21 cellular contexts compared by ENCODE assay signal in genomic region chr12:110885152-110885840, GRCh38. TPM values are rescaled to one million over a fixed set of nuclear protein-coding genes. Genes with fewer than 3 reads are reported as not detected.
DNase-seq lines count a peak whose midpoint lies in the region; ATAC-seq, FAIRE-seq and TF ChIP-seq lines count a peak whose summit lies in the region.
"Had no signal": no experiment of that assay in that cellular context is flagged by ENCODE, and none has a peak within 500 bp of the region (broad histone marks: within the 10 kb centered on the region; RNA-seq: fewer than 3 reads in every experiment).

No MANE protein-coding gene starts in this region.

- no peaks in the 10 kb centered on the region for H3K27me3 ChIP-seq in heart left ventricle
- peaks cover 3 to 11% of the 10 kb centered on the region in 2 experiments; a peak in 3 of 5 replicates for H3K27me3 ChIP-seq in K562 (ENCODE audit: control insufficient read depth in 2 of 2, insufficient read depth in 2 of 2, low read length in 2 of 2)
- H3K27me3 ChIP-seq in neuronal stem cell (ENCODE audit: control insufficient read depth in 3 of 3, insufficient read depth in 3 of 3, low read depth in 1 of 3, low read length in 3 of 3), result peaks cover 0 to 4% (median 0%) of the 10 kb centered on the region in 3 experiments
- no peaks in the 10 kb centered on the region for H3K27me3 ChIP-seq in uterus

- no peak overlapping the region for H3K4me3 ChIP-seq in heart left ventricle
- no peak overlapping the region for H3K4me3 ChIP-seq in K562
- H3K4me3 ChIP-seq in neuronal stem cell (ENCODE audit: low read length in 2 of 2), result no peak overlapping the region
- H3K4me3 ChIP-seq in uterus, result no peak overlapping the region

- H3K4me1 Mint-ChIP-seq in activated CD4-positive, alpha-beta T cell treated with anti-CD3 and anti-CD28 coated beads, Interleukin-2, amount 10 ng/mL, durations not matched to agents 7 days and 5 days, result peaks cover 6% of the 10 kb centered on the region

- intact Hi-C loops in Right ventricle myocardium superior (cut with DNase I), result loop anchor here (10.0 kb wide), 1 partner anchor 430 kb away; the partner anchor contains the start of gene ARPC3
- intact Hi-C loops in heart left ventricle (cut with DNase I), result loop anchor here (5.0 to 10.0 kb wide), 17 partner anchors 38 to 433 kb away; partner anchors contain the start of genes TCTN1 (in 6 of the 10), ARPC3 (in 4 of the 10), PPP1CC (in 2 of the 10) and CCDC63 (in 1 of the 10)
- intact Hi-C loops in K562 (cut with micrococcal nuclease), result loop anchor here (5.0 to 10.0 kb wide), 5 partner anchors 58 to 433 kb away; partner anchors contain the start of gene ARPC3
- intact Hi-C loops in uterus (cut with DNase I; ENCODE audit: low total_unique reads), result no loop called here

- H3K4me1 ChIP-seq in heart left ventricle (peaks cover 0 to 10% (median 0%) of the 10 kb centered on the region in 12 donors), K562 (replicated peaks in 1 of 2; ENCODE audit: control insufficient read depth in 2 of 2, insufficient read depth in 2 of 2, low read length in 2 of 2) (no peaks in the 10 kb centered on the region), neuronal stem cell (ENCODE audit: control insufficient read depth in 2 of 2, insufficient read depth in 1 of 2, low read depth in 1 of 2, low read length in 2 of 2) (peaks cover 0 to 2% of the 10 kb centered on the region in 2 donors), uterus (no peaks in the 10 kb centered on the region)

- no peak overlapping the region for H3K14ac ChIP-seq in neuronal stem cell (ENCODE audit: low read length)

- H3K23ac ChIP-seq in neuronal stem cell (ENCODE audit: low read depth, low read length, poor library complexity), result no peak overlapping the region

- no peak for TF ChIP-seq CTCF in heart left ventricle (IDR thresholded peaks at IDR 0.05)
- no peak for TF ChIP-seq CTCF in K562 (IDR thresholded peaks at IDR 0.05 in 2 of 3, conservative IDR thresholded peaks at IDR 0.05 in 1 of 3; ENCODE audit: insufficient read depth in 2 of 3, low read depth in 1 of 3, low read length in 3 of 3)
- no peak for TF ChIP-seq CTCF in uterus (IDR thresholded peaks at IDR 0.05)

- no peak overlapping the region for H3K27ac Mint-ChIP-seq in activated CD4-positive, alpha-beta T cell treated with anti-CD3 and anti-CD28 coated beads, Interleukin-2, amount 10 ng/mL, durations not matched to agents 7 days and 5 days
- H3K27ac Mint-ChIP-seq: CD4-positive, CD25-positive, alpha-beta regulatory T cell; IgD-negative memory B cell had no signal

- no peak for TF ChIP-seq EP300 in K562 (IDR thresholded peaks at IDR 0.05; ENCODE audit: low read length)

- TF ChIP-seq RAD21 in K562 (CRISPR knock-in tag; conservative IDR thresholded peaks at IDR 0.05 in 1 of 2, IDR thresholded peaks at IDR 0.05 in 1 of 2), result no peak

- H2AK5ac ChIP-seq in neuronal stem cell (ENCODE audit: low read depth, low read length), result no peak overlapping the region

- H3K9me3 Mint-ChIP-seq in activated CD4-positive, alpha-beta T cell treated with anti-CD3 and anti-CD28 coated beads, Interleukin-2, amount 10 ng/mL, durations not matched to agents 7 days and 5 days, result no peaks in the 10 kb centered on the region
- H3K9me3 Mint-ChIP-seq: CD4-positive, CD25-positive, alpha-beta regulatory T cell had no signal

- POLR2A ChIA-PET in K562 (lab: Yijun Ruan, JAX), result interaction anchor here (0.6 to 0.7 kb wide), 2 partner anchors 119 to 341 kb away, joined by 3 read pairs; no protein-coding TSS in a partner anchor
- POLR2A ChIA-PET in activated CD4-positive, alpha-beta T cell treated with anti-CD3 and anti-CD28 coated beads, Interleukin-2, amount 10 ng/mL, durations not matched to agents 7 days and 5 days (lab: Charles Lee), result no interaction called here

- CTCF ChIA-PET in K562 (lab: Yijun Ruan, JAX; ENCODE audit: low intra/inter-chr PET ratio), result interaction anchor here (0.6 kb wide), 1 partner anchor 191 kb away, joined by 3 read pairs; no protein-coding TSS in a partner anchor
- CTCF ChIA-PET in activated CD4-positive, alpha-beta T cell treated with anti-CD3 and anti-CD28 coated beads, Interleukin-2, amount 10 ng/mL, durations not matched to agents 7 days and 5 days (lab: Charles Lee), result no interaction called here

- DNase-seq in Right ventricle myocardium superior (no peak), heart left ventricle (no peak), NCI-H2171 (lab: John Stamatoyannopoulos, UW) (peak; percentile 21), K562 (ENCODE audit: extremely low read depth in 1 of 4, low spot score in 3 of 4) (no peak), neuronal stem cell (ENCODE audit: low spot score) (peak; percentile 49), COLO668 (lab: John Stamatoyannopoulos, UW; ENCODE audit: unreplicated experiment) (no peak), uterus (no peak)
- DNase-seq in activated CD4-positive, alpha-beta T cell treated with anti-CD3 and anti-CD28 coated beads, Interleukin-2, amount 10 ng/mL, durations not matched to agents 7 days and 5 days, result no peak
- DNase-seq: AML-193; CD4-positive, CD25-positive, alpha-beta regulatory T cell; DND-41; GDM1; GOT3; MV-4-11; NCI-H187 treated with DMSO at 0.1 percent for 48 hours; NCI-H510A treated with DMSO at 0.1 percent for 48 hours; SIG-M5 had no signal

- TF ChIP-seq POLR2A in heart left ventricle (IDR thresholded peaks at IDR 0.05) (no peak), K562 (conservative IDR thresholded peaks at IDR 0.05) (no peak), uterus (IDR thresholded peaks at IDR 0.05) (no peak)

- H3K9me3 ChIP-seq in heart left ventricle, result no peaks in the 10 kb centered on the region
- no peaks in the 10 kb centered on the region for H3K9me3 ChIP-seq in K562 (replicated peaks; ENCODE audit: control insufficient read depth, insufficient read depth, low read depth, low read length)
- no peaks in the 10 kb centered on the region for H3K9me3 ChIP-seq in neuronal stem cell (replicated peaks in 1 of 2; ENCODE audit: control insufficient read depth in 2 of 2, insufficient read depth in 1 of 2, low read depth in 1 of 2, low read length in 2 of 2)
- H3K9me3 ChIP-seq in uterus, result no peaks in the 10 kb centered on the region

- FAIRE-seq in K562 (lab: Jason Lieb, UNC), result no peak
- FAIRE-seq: GM12892, RCC 7860 had no signal

- no TSS peak for BruUV-seq in K562 (replicated peaks; lab: Mats Ljungman, UMichigan)

- no peaks in the 10 kb centered on the region for H4K20me1 ChIP-seq in K562 (replicated peaks; ENCODE audit: control insufficient read depth, insufficient read depth, low read length)

- no peak overlapping the region for H3K4me3 Mint-ChIP-seq in activated CD4-positive, alpha-beta T cell treated with anti-CD3 and anti-CD28 coated beads, Interleukin-2, amount 10 ng/mL, durations not matched to agents 7 days and 5 days

- H2BK120ac ChIP-seq in neuronal stem cell (ENCODE audit: low read depth, low read length), result no peak overlapping the region

- H3K36me3 Mint-ChIP-seq in activated CD4-positive, alpha-beta T cell treated with anti-CD3 and anti-CD28 coated beads, Interleukin-2, amount 10 ng/mL, durations not matched to agents 7 days and 5 days (ENCODE audit: low read depth), result no peaks in the 10 kb centered on the region
- H3K36me3 Mint-ChIP-seq: CD4-positive, CD25-positive, alpha-beta regulatory T cell; IgD-negative memory B cell had no signal

- no peaks in the 10 kb centered on the region for H3K79me2 ChIP-seq in K562 (ENCODE audit: control insufficient read depth, insufficient read depth, low read length)

- H2BK15ac ChIP-seq in neuronal stem cell (ENCODE audit: low read length), result no peak overlapping the region

- H2BK5ac ChIP-seq in neuronal stem cell (ENCODE audit: low read length), result no peak overlapping the region

- no peak overlapping the region for H2AFZ ChIP-seq in K562 (ENCODE audit: low read depth, low read length)
- peak overlapping the region; percentile 61 for H2AFZ ChIP-seq in neuronal stem cell (ENCODE audit: low read length)

- no peak overlapping the region for H4K91ac ChIP-seq in neuronal stem cell (ENCODE audit: low read depth, low read length, poor library complexity)

- no peak overlapping the region for H3K4me2 ChIP-seq in K562 (ENCODE audit: insufficient read depth, low read length)
- no peak overlapping the region for H3K4me2 ChIP-seq in neuronal stem cell (ENCODE audit: insufficient read depth, low read length, poor library complexity, severe bottlenecking)

- H3K79me1 ChIP-seq in neuronal stem cell (ENCODE audit: low read depth, low read length), result no peaks in the 10 kb centered on the region

- H3K18ac ChIP-seq in neuronal stem cell (ENCODE audit: low read length), result no peak overlapping the region

- no peak overlapping the region for H4K8ac ChIP-seq in neuronal stem cell (ENCODE audit: low read depth, low read length)

- H2BK12ac ChIP-seq in neuronal stem cell (ENCODE audit: low read length), result no peak overlapping the region

- H3K36me3 ChIP-seq in heart left ventricle, result no peaks in the 10 kb centered on the region
- H3K36me3 ChIP-seq in K562 (ENCODE audit: control insufficient read depth, insufficient read depth, low read length), result no peaks in the 10 kb centered on the region
- no peaks in the 10 kb centered on the region for H3K36me3 ChIP-seq in neuronal stem cell (replicated peaks in 1 of 2; ENCODE audit: control insufficient read depth in 2 of 2, insufficient read depth in 2 of 2, low read length in 2 of 2)
- no peaks in the 10 kb centered on the region for H3K36me3 ChIP-seq in uterus

- H3K27me3 Mint-ChIP-seq in activated CD4-positive, alpha-beta T cell treated with anti-CD3 and anti-CD28 coated beads, Interleukin-2, amount 10 ng/mL, durations not matched to agents 7 days and 5 days, result peaks cover 6% of the 10 kb centered on the region
- H3K27me3 Mint-ChIP-seq: IgD-negative memory B cell had no signal

- ATAC-seq in Right ventricle myocardium superior (ENCODE audit: poor library complexity) (peak; percentile 28), heart left ventricle (no peak), K562 (no peak)

- H3K27ac ChIP-seq in heart left ventricle (peak overlapping the region in 1 of 12 donors; percentile 11), K562 (ENCODE audit: extremely low read depth, low read depth, low read length) (no peak overlapping the region), neuronal stem cell (replicated peaks; ENCODE audit: low read length) (peak overlapping the region; percentile 37), uterus (no peak overlapping the region)

- 55 to 62% (median 58%) methylated on average over 6 of the region's 6 CpGs for WGBS in heart left ventricle, 4 donors
- WGBS in K562 (ENCODE audit: insufficient coverage, low coverage, missing lambda C conversion rate), result under 1% methylated on average over 6 of the region's 6 CpGs
- no CpG with 5 or more reads among the region's 6 CpGs for WGBS in neuronal stem cell (ENCODE audit: extremely low coverage in 2 of 2, insufficient read length in 2 of 2, insufficient replicate concordance in 1 of 2), 2 donors

- H3K4ac ChIP-seq in neuronal stem cell (ENCODE audit: low read length), result no peak overlapping the region

- H3K9ac ChIP-seq in K562 (ENCODE audit: insufficient read depth in 1 of 2, low read depth in 2 of 2, low read length in 2 of 2) (no peak overlapping the region), neuronal stem cell (ENCODE audit: low read depth, low read length, poor library complexity) (no peak overlapping the region)

- in situ Hi-C loops in K562 (cut with MboI), result no loop called here

- H3K9me1 ChIP-seq in K562 (ENCODE audit: control insufficient read depth, insufficient read depth, low read length), result no peaks in the 10 kb centered on the region

RNA-seq across cellular contexts. Expression of gene MYL2, which starts 35.1 kb away (rescaled TPM):
- 13,587 TPM for total RNA-seq in Right ventricle myocardium superior
- total RNA-seq in heart left ventricle, result over 10,000 TPM in 8 of 9 donors, 1,000 to 10,000 TPM in 1; 9,599 to 55,783 (median 27,750) TPM
- over 10,000 TPM; 13,945 to 25,284 TPM for polyA plus RNA-seq in heart left ventricle
- not detected in 2 replicates for total RNA-seq in K562 (2011; cell fraction: chromatin; rRNA removed; ENCODE audit: low replicate concordance)
- not detected in 2 replicates for total RNA-seq in K562 (2011; cell fraction: nucleolus; rRNA removed)
- not detected in 2 replicates for total RNA-seq in K562 (2011; cell fraction: nucleoplasm; rRNA removed)
- total RNA-seq in K562 (2014; rRNA removed), result not detected in 2 replicates
- not detected in 2 replicates for total RNA-seq in K562 (2014; rRNA removed; fragmentation: Illumina TruSeq; extraction: Trizol)
- total RNA-seq in K562 (2015; rRNA removed; fragmentation: Illumina TruSeq; extraction: Trizol), result not detected in 2 replicates
- total RNA-seq in K562 (2021), result not detected in 2 replicates
- polyA plus RNA-seq in K562 (2011; rRNA removed), result not detected in 2 replicates
- polyA plus RNA-seq in K562 (2011; cell fraction: cytosol; rRNA removed), result not detected in 2 replicates
- not detected in 2 replicates for polyA plus RNA-seq in K562 (2011; cell fraction: nucleus; rRNA removed)
- polyA plus RNA-seq in K562 (2012), result not detected in 2 replicates
- not detected in 2 replicates for polyA plus RNA-seq in K562 (2014; fragmentation: Illumina TruSeq; extraction: Trizol)
- polyA plus RNA-seq in K562 (2014; fragmentation: Nextera tagmentation; extraction: Ambion mirVana), result not detected
- polyA plus RNA-seq in K562 (2014; rRNA removed), result not detected in 2 replicates
- not detected in 2 replicates for polyA minus RNA-seq in K562 (2011; rRNA and poly(A)+ RNA removed)
- not detected in 2 replicates for polyA minus RNA-seq in K562 (2011; cell fraction: cytosol; rRNA and poly(A)+ RNA removed)
- polyA minus RNA-seq in K562 (2011; cell fraction: nucleus; rRNA and poly(A)+ RNA removed), result not detected in 2 replicates
- not detected for polyA plus RNA-seq in neuronal stem cell (2013, experiment 1 of 2)
- not detected for polyA plus RNA-seq in neuronal stem cell (2013, experiment 2 of 2)
- 1 to 10 TPM in 1 of 4 donors, not detected in 3; 2.7 TPM for total RNA-seq in uterus
- total RNA-seq in activated CD4-positive, alpha-beta T cell treated with anti-CD3 and anti-CD28 coated beads, Interleukin-2, amount 10 ng/mL, durations not matched to agents 7 days and 5 days, result not detected
- total RNA-seq: CD4-positive, CD25-positive, alpha-beta regulatory T cell; HT1080 had no signal
- polyA plus RNA-seq: CD4-positive, CD25-positive, alpha-beta regulatory T cell had no signal

RNA-seq across cellular contexts. Expression of gene CCDC63, which starts 38.5 kb away (rescaled TPM):
- not detected for total RNA-seq in Right ventricle myocardium superior
- total RNA-seq in heart left ventricle, result not detected
- polyA plus RNA-seq in heart left ventricle, result not detected
- not detected in 2 replicates for total RNA-seq in K562 (2011; cell fraction: chromatin; rRNA removed; ENCODE audit: low replicate concordance)
- not detected in 2 replicates for total RNA-seq in K562 (2011; cell fraction: nucleolus; rRNA removed)
- not detected in 2 replicates for total RNA-seq in K562 (2011; cell fraction: nucleoplasm; rRNA removed)
- total RNA-seq in K562 (2014; rRNA removed), result not detected in 2 replicates
- not detected in 2 replicates for total RNA-seq in K562 (2014; rRNA removed; fragmentation: Illumina TruSeq; extraction: Trizol)
- not detected in 2 replicates for total RNA-seq in K562 (2015; rRNA removed; fragmentation: Illumina TruSeq; extraction: Trizol)
- not detected in 2 replicates for total RNA-seq in K562 (2021)
- polyA plus RNA-seq in K562 (2011; rRNA removed), result not detected in 2 replicates
- polyA plus RNA-seq in K562 (2011; cell fraction: cytosol; rRNA removed), result not detected in 2 replicates
- polyA plus RNA-seq in K562 (2011; cell fraction: nucleus; rRNA removed), result not detected in 2 replicates
- polyA plus RNA-seq in K562 (2012), result not detected in 2 replicates
- not detected in 2 replicates for polyA plus RNA-seq in K562 (2014; fragmentation: Illumina TruSeq; extraction: Trizol)
- polyA plus RNA-seq in K562 (2014; fragmentation: Nextera tagmentation; extraction: Ambion mirVana), result not detected
- polyA plus RNA-seq in K562 (2014; rRNA removed), result not detected in 2 replicates
- not detected in 2 replicates for polyA minus RNA-seq in K562 (2011; rRNA and poly(A)+ RNA removed)
- not detected in 2 replicates for polyA minus RNA-seq in K562 (2011; cell fraction: cytosol; rRNA and poly(A)+ RNA removed)
- polyA minus RNA-seq in K562 (2011; cell fraction: nucleus; rRNA and poly(A)+ RNA removed), result not detected in 2 replicates
- polyA plus RNA-seq in neuronal stem cell (2013, experiment 1 of 2), result 1.3 TPM
- 1.1 TPM for polyA plus RNA-seq in neuronal stem cell (2013, experiment 2 of 2)
- not detected for total RNA-seq in uterus
- total RNA-seq in activated CD4-positive, alpha-beta T cell treated with anti-CD3 and anti-CD28 coated beads, Interleukin-2, amount 10 ng/mL, durations not matched to agents 7 days and 5 days, result not detected
- total RNA-seq: CD4-positive, CD25-positive, alpha-beta regulatory T cell; HT1080 had no signal
- polyA plus RNA-seq: CD4-positive, CD25-positive, alpha-beta regulatory T cell; IgD-negative memory B cell had no signal

Comparison
In these comparisons a context has a peak if more than half of its experiments do, and no peak if none do; other contexts are left out.
1. DNase-seq: peak in NCI-H2171 (single experiment) and neuronal stem cell (single experiment); none in Right ventricle myocardium superior (single experiment), heart left ventricle (0 of 5), K562 (0 of 4), COLO668 (single experiment), uterus (0 of 2) and activated CD4-positive, alpha-beta T cell treated with anti-CD3 and anti-CD28 coated beads, Interleukin-2, amount 10 ng/mL, durations not matched to agents 7 days and 5 days (single experiment).
2. RNA of gene MYL2, which starts 35.1 kb away (total RNA-seq): 9,599 to 55,783 TPM in heart left ventricle and 13,587 TPM in Right ventricle myocardium superior (single experiment); not detected in K562, 2.7 TPM in uterus and not detected in activated CD4-positive, alpha-beta T cell treated with anti-CD3 and anti-CD28 coated beads, Interleukin-2, amount 10 ng/mL, durations not matched to agents 7 days and 5 days; every median in the first group is over 1,000 times any median in the second.